8 cellular contexts compared by ENCODE assay signal in genomic region chr4:83535520-83535944, GRCh38. TPM values are rescaled to one million over a fixed set of nuclear protein-coding genes. Genes with fewer than 3 reads are reported as not detected.
A peak's percentile ranks its signal among the peaks of the same experiment; 100 is the strongest.
DNase-seq lines count a peak whose midpoint lies in the region; ATAC-seq, FAIRE-seq and TF ChIP-seq lines count a peak whose summit lies in the region.

No MANE protein-coding gene starts in this region.

- peaks cover 14% of the 10 kb centered on the region for H3K4me1 Mint-ChIP-seq in activated naive CD4-positive, alpha-beta T cell treated with anti-CD3 and anti-CD28 coated beads for 36 hours (ENCODE audit: low read depth)

- H2AFZ ChIP-seq in Karpas-422 (ENCODE audit: low read length) = no peak overlapping the region

- no peaks in the 10 kb centered on the region for H3K79me2 ChIP-seq in Karpas-422 (ENCODE audit: low read length)

- H3K36me3 Mint-ChIP-seq in activated naive CD4-positive, alpha-beta T cell treated with anti-CD3 and anti-CD28 coated beads for 36 hours (ENCODE audit: low read depth) = no peaks in the 10 kb centered on the region

- CTCF ChIA-PET in activated naive CD4-positive, alpha-beta T cell treated with anti-CD3 and anti-CD28 coated beads for 36 hours (lab: Charles Lee) = interaction anchor here (0.6 to 1.5 kb wide), 4 partner anchors 24 to 108 kb away, joined by 3 to 4 read pairs (median 3); no protein-coding TSS in a partner anchor

- WGBS in pancreas, 2 donors = 0% methylated on average over 19 of the region's 19 CpGs

- H3K4me3 ChIP-seq in pancreas (peak overlapping the region; percentile 55 to 80 (median 64)), Karpas-422 (ENCODE audit: low read length) (no peak overlapping the region)

- peaks cover 2% of the 10 kb centered on the region for H3K27me3 Mint-ChIP-seq in activated naive CD4-positive, alpha-beta T cell treated with anti-CD3 and anti-CD28 coated beads for 36 hours (ENCODE audit: low read depth)

- H3K27ac ChIP-seq in pancreas (peak overlapping the region in 3 of 4 donors; percentile 7 to 69 (median 36)), Karpas-422 (ENCODE audit: low read length) (no peak overlapping the region)

- no peak overlapping the region for H3K9ac ChIP-seq in Karpas-422 (ENCODE audit: low read length)

- H3K36me3 ChIP-seq in pancreas = no peaks in the 10 kb centered on the region
- H3K36me3 ChIP-seq in Karpas-422 (ENCODE audit: insufficient read depth, low read length) = no peaks in the 10 kb centered on the region

- H3K4me2 ChIP-seq in Karpas-422 (ENCODE audit: low read depth, low read length, poor library complexity, severe bottlenecking) = no peak overlapping the region

- FAIRE-seq in pancreas (lab: Jason Lieb, UNC) = no peak

- ATAC-seq in GM18907 (IDR thresholded peaks at IDR 0.05; ENCODE audit: unreplicated experiment) = peak; percentile 29
- ATAC-seq in HG03175 (IDR thresholded peaks at IDR 0.05; ENCODE audit: unreplicated experiment) = peak; percentile 19
- peak; percentile 42 to 67 (median 63) for ATAC-seq in pancreas

- no peaks in the 10 kb centered on the region for H3K9me2 ChIP-seq in Karpas-422 (replicated peaks; ENCODE audit: insufficient read depth, low read length)

- no peaks in the 10 kb centered on the region for H3K9me3 ChIP-seq in pancreas
- no peaks in the 10 kb centered on the region for H3K9me3 ChIP-seq in Karpas-422 (ENCODE audit: low read length)

- H3K27ac Mint-ChIP-seq in activated naive CD4-positive, alpha-beta T cell treated with anti-CD3 and anti-CD28 coated beads for 36 hours = peak overlapping the region; percentile 15

- H3K4me3 Mint-ChIP-seq in activated naive CD4-positive, alpha-beta T cell treated with anti-CD3 and anti-CD28 coated beads for 36 hours = peak overlapping the region; percentile 73

- DNase-seq in AG09319 (ENCODE audit: extremely low read depth, low read depth) (peak; percentile 19), head of caudate nucleus (peak in 41 of 42 donors; percentile 11 to 79 (median 50)), pancreas (peak in 5 of 6 donors; percentile 19 to 73 (median 37)), Karpas-422 (no peak)
- peak; percentile 51 for DNase-seq in activated naive CD4-positive, alpha-beta T cell treated with anti-CD3 and anti-CD28 coated beads for 36 hours

- no peak for TF ChIP-seq CTCF in AG09319 (IDR thresholded peaks at IDR 0.05; ENCODE audit: low read depth, low read length)
- TF ChIP-seq CTCF in pancreas (IDR thresholded peaks at IDR 0.05) = no peak

- H4K20me1 ChIP-seq in Karpas-422 (ENCODE audit: insufficient read depth, low read depth, low read length) = no peaks in the 10 kb centered on the region

- no peaks in the 10 kb centered on the region for H3K27me3 ChIP-seq in pancreas
- H3K27me3 ChIP-seq in Karpas-422 (ENCODE audit: low read length) = no peaks in the 10 kb centered on the region

- H3K4me1 ChIP-seq in pancreas (no peaks in the 10 kb centered on the region), Karpas-422 (ENCODE audit: low read length) (no peaks in the 10 kb centered on the region)

- no peaks in the 10 kb centered on the region for H3K9me3 Mint-ChIP-seq in activated naive CD4-positive, alpha-beta T cell treated with anti-CD3 and anti-CD28 coated beads for 36 hours

- intact Hi-C loops in activated naive CD4-positive, alpha-beta T cell treated with anti-CD3 and anti-CD28 coated beads for 36 hours (cut with micrococcal nuclease) = loop anchor here (1.0 to 5.0 kb wide), 5 partner anchors 26 to 633 kb away; partner anchors contain the start of genes COQ2 and THAP9
- intact Hi-C loops in head of caudate nucleus (cut with DNase I) = no loop called here
- intact Hi-C loops in pancreas (cut with DNase I) = no loop called here

TF ChIP-seq in PFSK-1, 5 proteins besides CTCF, POLR2A, EP300 and RAD21:
- no peak for TF ChIP-seq TAF1 (IDR thresholded peaks at IDR 0.05; ENCODE audit: borderline replicate concordance, insufficient read depth, low read length)
- TF ChIP-seq, protein P1, sequence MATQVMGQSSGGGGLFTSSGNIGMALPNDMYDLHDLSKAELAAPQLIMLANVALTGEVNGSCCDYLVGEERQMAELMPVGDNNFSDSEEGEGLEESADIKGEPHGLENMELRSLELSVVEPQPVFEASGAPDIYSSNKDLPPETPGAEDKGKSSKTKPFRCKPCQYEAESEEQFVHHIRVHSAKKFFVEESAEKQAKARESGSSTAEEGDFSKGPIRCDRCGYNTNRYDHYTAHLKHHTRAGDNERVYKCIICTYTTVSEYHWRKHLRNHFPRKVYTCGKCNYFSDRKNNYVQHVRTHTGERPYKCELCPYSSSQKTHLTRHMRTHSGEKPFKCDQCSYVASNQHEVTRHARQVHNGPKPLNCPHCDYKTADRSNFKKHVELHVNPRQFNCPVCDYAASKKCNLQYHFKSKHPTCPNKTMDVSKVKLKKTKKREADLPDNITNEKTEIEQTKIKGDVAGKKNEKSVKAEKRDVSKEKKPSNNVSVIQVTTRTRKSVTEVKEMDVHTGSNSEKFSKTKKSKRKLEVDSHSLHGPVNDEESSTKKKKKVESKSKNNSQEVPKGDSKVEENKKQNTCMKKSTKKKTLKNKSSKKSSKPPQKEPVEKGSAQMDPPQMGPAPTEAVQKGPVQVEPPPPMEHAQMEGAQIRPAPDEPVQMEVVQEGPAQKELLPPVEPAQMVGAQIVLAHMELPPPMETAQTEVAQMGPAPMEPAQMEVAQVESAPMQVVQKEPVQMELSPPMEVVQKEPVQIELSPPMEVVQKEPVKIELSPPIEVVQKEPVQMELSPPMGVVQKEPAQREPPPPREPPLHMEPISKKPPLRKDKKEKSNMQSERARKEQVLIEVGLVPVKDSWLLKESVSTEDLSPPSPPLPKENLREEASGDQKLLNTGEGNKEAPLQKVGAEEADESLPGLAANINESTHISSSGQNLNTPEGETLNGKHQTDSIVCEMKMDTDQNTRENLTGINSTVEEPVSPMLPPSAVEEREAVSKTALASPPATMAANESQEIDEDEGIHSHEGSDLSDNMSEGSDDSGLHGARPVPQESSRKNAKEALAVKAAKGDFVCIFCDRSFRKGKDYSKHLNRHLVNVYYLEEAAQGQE (IDR thresholded peaks at IDR 0.05; ENCODE audit: insufficient read depth in 1 of 2, low read depth in 2 of 2, low read length in 2 of 2) = no peak
- TF ChIP-seq SIN3A (IDR thresholded peaks at IDR 0.05; ENCODE audit: borderline replicate concordance, insufficient read depth, low read length) = peak; percentile 22; the same call in 1 of the 2 replicates
- TF ChIP-seq POLR2AphosphoS5 (IDR thresholded peaks at IDR 0.05; ENCODE audit: low read depth, low read length) = no peak
TF ChIP-seq in PFSK-1: peak in this region for 1.

RNA-seq across cellular contexts. Expression of gene GPAT3, which starts 0.4 kb away (rescaled TPM):
- polyA plus RNA-seq in PFSK-1 (2012; ENCODE audit: insufficient read length, low read depth) = 22.0 TPM
- 1 to 10 TPM; 2.0 to 3.1 TPM for total RNA-seq in activated naive CD4-positive, alpha-beta T cell treated with anti-CD3 and anti-CD28 coated beads for 36 hours
- total RNA-seq in pancreas = 1 to 10 TPM in 3 of 6 donors, under 1 TPM in 3; 0.23 to 2.0 (median 0.99) TPM
- 1 to 10 TPM in 1 of 2 donors, under 1 TPM in 1; 0.99 to 2.0 TPM for polyA plus RNA-seq in pancreas
- total RNA-seq in Karpas-422 (2014; rRNA removed; shearing (Covaris generic); ENCODE audit: low replicate concordance) = not detected in 2 replicates

RNA-seq across cellular contexts. Expression of gene ABRAXAS1, which starts 50.6 kb away (rescaled TPM):
- 10.9 TPM for polyA plus RNA-seq in PFSK-1 (2012; ENCODE audit: insufficient read length, low read depth)
- total RNA-seq in activated naive CD4-positive, alpha-beta T cell treated with anti-CD3 and anti-CD28 coated beads for 36 hours = 10 to 100 TPM; 19.7 to 20.9 TPM
- total RNA-seq in pancreas = 1 to 10 TPM; 5.1 to 8.2 (median 6.8) TPM
- 1 to 10 TPM; 2.3 to 4.8 TPM for polyA plus RNA-seq in pancreas
- total RNA-seq in Karpas-422 (2014; rRNA removed; shearing (Covaris generic); ENCODE audit: low replicate concordance) = 8.1 and 18.9 TPM in 2 replicates
